ENCODE assay signal across 1 cellular context in genomic region chr15:40906101-40906946, GRCh38.
A peak's percentile ranks its signal among the peaks of the same experiment; 100 is the strongest.
TF ChIP-seq lines count a peak whose summit lies in the region.

No MANE protein-coding gene starts in this region.

TF ChIP-seq in K562, 482 proteins besides CTCF, POLR2A, EP300 and RAD21 (continued from another document and continues in another):
- TF ChIP-seq SRSF1 (IDR thresholded peaks at IDR 0.05; ENCODE audit: low read depth, low read length), result no peak
- TF ChIP-seq MAZ (CRISPR knock-in tag; conservative IDR thresholded peaks at IDR 0.05 in 1 of 2, IDR thresholded peaks at IDR 0.05 in 1 of 2), result peak; percentile 56 to 97; a peak in 2 of 4 replicates
- no peak for TF ChIP-seq ZBTB49 (CRISPR knock-in tag; IDR thresholded peaks at IDR 0.05; ENCODE audit: borderline replicate concordance)
- peak; percentile 97 for TF ChIP-seq STAG1 (CRISPR knock-in tag; IDR thresholded peaks at IDR 0.05; ENCODE audit: borderline replicate concordance)
- TF ChIP-seq MAX (CRISPR knock-in tag; IDR thresholded peaks at IDR 0.05), result peak; percentile 16; the same call in 1 of the 2 replicates
- TF ChIP-seq KAT7 (CRISPR knock-in tag; IDR thresholded peaks at IDR 0.05; ENCODE audit: borderline replicate concordance), result no peak
- TF ChIP-seq NR2F6 (CRISPR knock-in tag; IDR thresholded peaks at IDR 0.05), result no peak
- peak; percentile 79 for TF ChIP-seq SAP30 (IDR thresholded peaks at IDR 0.05; ENCODE audit: borderline replicate concordance, insufficient read depth, low read depth, low read length, poor library complexity, severe bottlenecking)
- 0 out of 2 replicates have a peak, but pooled peaks have one; percentile 0 for TF ChIP-seq AFF4 (CRISPR knock-in tag; IDR thresholded peaks at IDR 0.05)
- TF ChIP-seq NR2C2 (CRISPR knock-in tag; IDR thresholded peaks at IDR 0.05), result peak; percentile 38; the same call in 1 of the 2 replicates
- no peak for TF ChIP-seq NR2C2 (tag; IDR thresholded peaks at IDR 0.05)
- TF ChIP-seq ZMIZ1 (IDR thresholded peaks at IDR 0.05; ENCODE audit: low read depth in 2 of 2, low read length in 2 of 2), result no peak
- no peak for TF ChIP-seq CHD1 (IDR thresholded peaks at IDR 0.05; ENCODE audit: low read length)
- peak; percentile 91 for TF ChIP-seq SMC3 (conservative IDR thresholded peaks at IDR 0.05; ENCODE audit: insufficient read depth, low read depth, low read length)
- no peak for TF ChIP-seq PML (IDR thresholded peaks at IDR 0.05; ENCODE audit: low read length)
- peak; percentile 67 for TF ChIP-seq ZFX (CRISPR knock-in tag; IDR thresholded peaks at IDR 0.05)
- TF ChIP-seq GTF2A2 (tag; IDR thresholded peaks at IDR 0.05), result no peak
- peak; percentile 68; the same call in 1 of the 2 replicates for TF ChIP-seq KLF1 (tag; IDR thresholded peaks at IDR 0.05)
- TF ChIP-seq NFIX (CRISPR knock-in tag; IDR thresholded peaks at IDR 0.05; ENCODE audit: low read depth), result no peak
- TF ChIP-seq ZFP36 (IDR thresholded peaks at IDR 0.05; ENCODE audit: low read depth, low read length, partially characterized antibody), result no peak
- no peak for TF ChIP-seq CREB3L1 (IDR thresholded peaks at IDR 0.05; ENCODE audit: borderline replicate concordance, low read depth)
- peak in 1 of 2 experiments; percentile 74; a peak in 3 of 4 replicates for TF ChIP-seq ETV6 (IDR thresholded peaks at IDR 0.05; ENCODE audit: borderline replicate concordance in 1 of 2, low read depth in 2 of 2, low read length in 1 of 2)
- no peak for TF ChIP-seq ETV6 (CRISPR knock-in tag; IDR thresholded peaks at IDR 0.05; ENCODE audit: borderline replicate concordance)
- TF ChIP-seq GTF2E2 (tag; IDR thresholded peaks at IDR 0.05), result no peak
- TF ChIP-seq HDAC3 (IDR thresholded peaks at IDR 0.05; ENCODE audit: borderline replicate concordance, partially characterized antibody), result no peak
- TF ChIP-seq RNF2 (IDR thresholded peaks at IDR 0.05), result 0 out of 2 replicates have a peak, but pooled peaks have one; percentile 13
- TF ChIP-seq ARID4B (CRISPR knock-in tag; IDR thresholded peaks at IDR 0.05), result peak; percentile 75
- no peak for TF ChIP-seq TAF7 (tag; IDR thresholded peaks at IDR 0.05)
- no peak for TF ChIP-seq PREB (CRISPR knock-in tag; IDR thresholded peaks at IDR 0.05)
- TF ChIP-seq NR4A1 (CRISPR knock-in tag; IDR thresholded peaks at IDR 0.05), result no peak
- TF ChIP-seq NR4A1 (tag; IDR thresholded peaks at IDR 0.05), result no peak
- no peak for TF ChIP-seq ZBED1 (IDR thresholded peaks at IDR 0.05)
- TF ChIP-seq NFXL1 (CRISPR knock-in tag; IDR thresholded peaks at IDR 0.05), result no peak
- TF ChIP-seq ZNF239 (CRISPR knock-in tag; IDR thresholded peaks at IDR 0.05), result no peak
- TF ChIP-seq MTA2 (IDR thresholded peaks at IDR 0.05; ENCODE audit: low read depth), result no peak
- no peak for TF ChIP-seq POLR2H (tag; IDR thresholded peaks at IDR 0.05; ENCODE audit: low read depth)
- TF ChIP-seq SFPQ (IDR thresholded peaks at IDR 0.05; ENCODE audit: low read depth, low read length), result no peak
- no peak for TF ChIP-seq CBFA2T3 (IDR thresholded peaks at IDR 0.05)
- TF ChIP-seq FOXO4 (CRISPR knock-in tag; IDR thresholded peaks at IDR 0.05), result no peak
- no peak for TF ChIP-seq BCL6 (CRISPR knock-in tag; IDR thresholded peaks at IDR 0.05)
- TF ChIP-seq XRCC4 (IDR thresholded peaks at IDR 0.05; ENCODE audit: extremely low read depth, insufficient read depth, insufficient read length), result no peak
- peak; percentile 64 for TF ChIP-seq CCNT2 (IDR thresholded peaks at IDR 0.05; ENCODE audit: borderline replicate concordance, extremely low read depth, insufficient read length, low read depth, low read length)
- no peak for TF ChIP-seq ETS2 (tag; IDR thresholded peaks at IDR 0.05; ENCODE audit: borderline replicate concordance, poor library complexity, severe bottlenecking)
- TF ChIP-seq TFAM (CRISPR knock-in tag; conservative IDR thresholded peaks at IDR 0.05), result no peak
